Comparison of ENCODE assay signal across 11 cellular contexts in genomic region chr12:51482808-51483532, GRCh38. TPM values are rescaled to one million over a fixed set of nuclear protein-coding genes. Genes with fewer than 3 reads are reported as not detected.
DNase-seq lines count a peak whose midpoint lies in the region; ATAC-seq, FAIRE-seq and TF ChIP-seq lines count a peak whose summit lies in the region.
"Had no signal": no experiment of that assay in that cellular context is flagged by ENCODE, and none has a peak within 500 bp of the region (broad histone marks: within the 10 kb centered on the region; RNA-seq: fewer than 3 reads in every experiment).

No MANE protein-coding gene starts in this region.

- TF ChIP-seq EP300 in GM12878 (IDR thresholded peaks at IDR 0.05; ENCODE audit: borderline replicate concordance in 1 of 2, control insufficient read depth in 1 of 2, low read depth in 2 of 2, low read length in 2 of 2) (no peak), suprapubic skin (IDR thresholded peaks at IDR 0.05) (no peak)

- H3K27ac Mint-ChIP-seq in T-cell = peak overlapping the region; percentile 92 to 93

- H3K36me3 ChIP-seq in GM12878 (ENCODE audit: control insufficient read depth in 2 of 2, insufficient read depth in 2 of 2, low read length in 1 of 2) = no peaks in the 10 kb centered on the region
- no peaks in the 10 kb centered on the region for H3K36me3 ChIP-seq in lower lobe of right lung
- H3K36me3 ChIP-seq in suprapubic skin = no peaks in the 10 kb centered on the region

- 0 out of 2 replicates have a peak, but pooled peaks have one; percentile 21 for TF ChIP-seq RAD21 in GM12878 (IDR thresholded peaks at IDR 0.05; ENCODE audit: insufficient read depth, low read depth, low read length)

- peaks cover 40 to 43% (median 42%) of the 10 kb centered on the region in 3 donors for H3K4me1 Mint-ChIP-seq in T-cell

- CTCF ChIA-PET in T-cell (lab: Charles Lee) (interaction anchor here in 1 of 2 donors (0.6 to 1.0 kb wide), 2 partner anchors 17 to 658 kb away, joined by 4 to 5 read pairs; no protein-coding TSS in a partner anchor), GM12878 (lab: Yijun Ruan, JAX) (interaction anchor here (0.6 to 2.2 kb wide), 4 partner anchors 13 to 1839 kb away, joined by 3 to 9 read pairs (median 4); partner anchors contain the start of gene AAAS)

- SMC1A ChIA-PET in GM12878 (lab: Charles Lee; ENCODE audit: uncharacterized antibody, unreplicated experiment) = interaction anchor here (0.9 to 1.0 kb wide), 3 partner anchors 44 to 87 kb away, joined by 3 read pairs; no protein-coding TSS in a partner anchor

- no peaks in the 10 kb centered on the region for H3K27me3 Mint-ChIP-seq in T-cell

- no TSS peak for BruUV-seq in GM12878 (replicated peaks; lab: Mats Ljungman, UMichigan)

- in situ Hi-C loops in GM12878 (cut with MboI) = no loop called here

- TF ChIP-seq CTCF in GM12878 (IDR thresholded peaks at IDR 0.05 in 2 of 3, conservative IDR thresholded peaks at IDR 0.05 in 1 of 3; ENCODE audit: control insufficient read depth in 2 of 3, extremely low read depth in 1 of 3, insufficient read depth in 1 of 3, low read depth in 3 of 3, low read length in 3 of 3) (0 out of 6 replicates have a peak, but pooled peaks of 1 of the 3 experiments have one; percentile 11), lower lobe of right lung (IDR thresholded peaks at IDR 0.05) (no peak), suprapubic skin (IDR thresholded peaks at IDR 0.05) (no peak)

- no peaks in the 10 kb centered on the region for H4K20me1 ChIP-seq in GM12878 (ENCODE audit: control insufficient read depth, insufficient read depth)

- H3K4me3 Mint-ChIP-seq in T-cell = peak overlapping the region; percentile 57 to 63 (median 60)

- H3K4me1 ChIP-seq in GM12878 (ENCODE audit: control insufficient read depth, insufficient read depth, low read length) (peaks cover 19% of the 10 kb centered on the region), lower lobe of right lung (no peaks in the 10 kb centered on the region), suprapubic skin (no peaks in the 10 kb centered on the region)

- H3K79me2 ChIP-seq in GM12878 (ENCODE audit: control insufficient read depth, insufficient read depth, low read length) = no peaks in the 10 kb centered on the region

- RAD21 ChIA-PET in GM12878 (lab: Charles Lee; ENCODE audit: unreplicated experiment) = interaction anchor here (1.3 to 1.4 kb wide), 2 partner anchors 48 to 49 kb away, joined by 3 read pairs; no protein-coding TSS in a partner anchor

- H3K9me3 ChIP-seq in GM12878 (replicated peaks; ENCODE audit: control insufficient read depth, insufficient read depth, low read length) (no peaks in the 10 kb centered on the region), lower lobe of right lung (no peaks in the 10 kb centered on the region), suprapubic skin (no peaks in the 10 kb centered on the region)

- ATAC-seq in T-cell (replicated peaks in 1 of 4) = peak; percentile 57 to 76 (median 73)
- ATAC-seq in GM12878 = peak; percentile 62
- no peak for ATAC-seq in HG03108 (IDR thresholded peaks at IDR 0.05; ENCODE audit: unreplicated experiment)
- ATAC-seq in lower lobe of right lung = no peak

- H3K27me3 ChIP-seq in GM12878 (replicated peaks in 1 of 2; ENCODE audit: control insufficient read depth in 2 of 2, insufficient read depth in 2 of 2, low read length in 1 of 2) (no peaks in the 10 kb centered on the region), lower lobe of right lung (ENCODE audit: low read depth) (no peaks in the 10 kb centered on the region), suprapubic skin (no peaks in the 10 kb centered on the region)

- intact Hi-C loops in GM12878 (cut with micrococcal nuclease; ENCODE audit: unreplicated experiment) = no loop called here
- intact Hi-C loops in lower lobe of right lung (cut with DNase I) = no loop called here

- WGBS in GM12878 (ENCODE audit: insufficient coverage, insufficient replicate concordance, low lambda C conversion rate, missing lambda C conversion rate) = 43% methylated on average over 3 of the region's 3 CpGs
- 65% methylated on average over 3 of the region's 3 CpGs for WGBS in suprapubic skin

- H3K9ac ChIP-seq in GM12878 (ENCODE audit: control insufficient read depth, insufficient read depth, low read length) = 0 out of 2 replicates have a peak overlapping the region, but pooled peaks have one; percentile 20

- POLR2A ChIA-PET in T-cell (lab: Charles Lee) (interaction anchor here in 1 of 2 donors (0.6 kb wide), 1 partner anchor 1760 kb away, joined by 3 read pairs; no protein-coding TSS in a partner anchor), GM12878 (lab: Charles Lee) (interaction anchor here (0.6 to 0.7 kb wide), 2 partner anchors 17 to 442 kb away, joined by 3 read pairs; no protein-coding TSS in a partner anchor)

- TF ChIP-seq POLR2A in GM12878 (IDR thresholded peaks at IDR 0.05; ENCODE audit: low read depth, low read length) (no peak), H54 (IDR thresholded peaks at IDR 0.05; ENCODE audit: low read depth, low read length) (no peak), suprapubic skin (IDR thresholded peaks at IDR 0.05) (no peak)

- H3K4me3 ChIP-seq in GM12878 (no peak overlapping the region), lower lobe of right lung (no peak overlapping the region), suprapubic skin (no peak overlapping the region)

- H3K9me3 Mint-ChIP-seq in T-cell = no peaks in the 10 kb centered on the region

- H3K4me2 ChIP-seq in GM12878 (ENCODE audit: control insufficient read depth, insufficient read depth) = peak overlapping the region; percentile 79

- H3K27ac ChIP-seq in GM12878 (ENCODE audit: control insufficient read depth, insufficient read depth) = no peak overlapping the region
- no peak overlapping the region for H3K27ac ChIP-seq in lower lobe of right lung
- H3K27ac ChIP-seq in suprapubic skin = no peak overlapping the region

- no peaks in the 10 kb centered on the region for H3K36me3 Mint-ChIP-seq in T-cell

- FAIRE-seq in GM12878 (lab: Jason Lieb, UNC) = peak; percentile 62
- FAIRE-seq in H54 (lab: Jason Lieb, UNC) = no peak
- FAIRE-seq: bronchial epithelial cell had no signal

- H2AFZ ChIP-seq in GM12878 (ENCODE audit: control insufficient read depth, low read depth, low read length) = peak overlapping the region; percentile 65

- DNase-seq in GM03348 (ENCODE audit: low spot score) (peak; percentile 17), T-cell (peak in 30 of 34 experiments; percentile 2 to 32 (median 12)), GM12878 (ENCODE audit: low read depth, low spot score) (no peak), H54 (ENCODE audit: insufficient read length, low spot score) (no peak), lower lobe of right lung (no peak), suprapubic skin (ENCODE audit: low spot score in 2 of 2) (no peak)
- DNase-seq in stimulated activated CD4-positive, alpha-beta T cell treated with anti-CD3 and anti-CD28 coated beads, Interleukin-1b, Interleukin-23, amount 100 ng/mL, for 48 hours = peak; percentile 20
- DNase-seq: KG1, T1000 had no signal

TF ChIP-seq in GM12878, 131 proteins besides CTCF, POLR2A, EP300 and RAD21 (continues in another document):
- TF ChIP-seq GABPA (IDR thresholded peaks at IDR 0.05; ENCODE audit: low read depth) = no peak
- no peak for TF ChIP-seq CREB1 (IDR thresholded peaks at IDR 0.05; ENCODE audit: low read depth)
- TF ChIP-seq IKZF1 (conservative IDR thresholded peaks at IDR 0.05) = no peak
- no peak for TF ChIP-seq CBX5 (IDR thresholded peaks at IDR 0.05; ENCODE audit: low read depth)
- no peak for TF ChIP-seq RCOR1 (conservative IDR thresholded peaks at IDR 0.05; ENCODE audit: low read depth, low read length)
- TF ChIP-seq NBN (IDR thresholded peaks at IDR 0.05) = no peak
- TF ChIP-seq ZNF622 (IDR thresholded peaks at IDR 0.05) = no peak
- no peak for TF ChIP-seq MLLT1 (IDR thresholded peaks at IDR 0.05)
- no peak for TF ChIP-seq FOXK2 (IDR thresholded peaks at IDR 0.05)
- no peak for TF ChIP-seq MEF2B (IDR thresholded peaks at IDR 0.05; ENCODE audit: partially characterized antibody, poor library complexity, severe bottlenecking)

RNA-seq across cellular contexts. Expression of gene SLC4A8, which starts 58.3 kb away (rescaled TPM):
- total RNA-seq in T-cell (1 to 10 TPM in 3 of 5 donors, under 1 TPM in 2; 0.82 to 3.3 (median 1.1) TPM), GM12878 (2014; rRNA removed) (4.4 and 5.3 TPM in 2 replicates), GM12878 (2014; rRNA removed; fragmentation: Illumina TruSeq; extraction: Trizol) (3.8 and 4.5 TPM in 2 replicates), GM12878 (2021) (7.7 and 10.7 TPM in 2 replicates), lower lobe of right lung (8.3 TPM), suprapubic skin (1 to 10 TPM in 2 of 4 donors, not detected in 2; 1.1 to 2.2 TPM)
- 17.9 and 20.2 TPM in 2 replicates for total RNA-seq in GM12878 (2013; cell fraction: nucleolus; rRNA removed)
- 1.5 TPM for polyA plus RNA-seq in GM12878 (2011; ENCODE audit: low read depth)
- polyA plus RNA-seq in GM12878 (2011; rRNA removed) (2.7 and 2.9 TPM in 2 replicates), GM12878 (2014; fragmentation: Illumina TruSeq; extraction: Trizol) (4.1 and 6.3 TPM in 2 replicates), GM12878 (2014; fragmentation: Nextera tagmentation; extraction: Ambion mirVana) (1 to 10 TPM; 1.4 to 2.0 TPM), GM12878 (2014; rRNA removed) (5.6 and 6.3 TPM in 2 replicates), GM12878 (2016; fragmentation: Nextera tagmentation; extraction: Ambion mirVana) (1 to 10 TPM; 2.7 to 3.4 TPM)
- 2.2 and 2.9 TPM in 2 replicates for polyA plus RNA-seq in GM12878 (2011; cell fraction: cytosol; rRNA removed)
- polyA plus RNA-seq in GM12878 (2011; cell fraction: nucleus; rRNA removed) = 2.2 and 4.6 TPM in 2 replicates
- 1.8 and 3.2 TPM in 2 replicates for polyA plus RNA-seq in GM12878 (2012)
- 2.9 and 4.4 TPM in 2 replicates for polyA minus RNA-seq in GM12878 (2011; rRNA and poly(A)+ RNA removed)
- 0.52 and 0.94 TPM in 2 replicates for polyA minus RNA-seq in GM12878 (2011; cell fraction: cytosol; rRNA and poly(A)+ RNA removed)
- polyA minus RNA-seq in GM12878 (2011; cell fraction: nucleus; rRNA and poly(A)+ RNA removed) = 1.8 and 3.6 TPM in 2 replicates

Comparison
In these comparisons a context has a peak if more than half of its experiments do, and no peak if none do; other contexts are left out.
1. DNase-seq: peak in GM03348 (single experiment), T-cell (30 of 34) and stimulated activated CD4-positive, alpha-beta T cell treated with anti-CD3 and anti-CD28 coated beads, Interleukin-1b, Interleukin-23, amount 100 ng/mL, for 48 hours (single experiment); none in GM12878 (single experiment), H54 (single experiment), lower lobe of right lung (single experiment) and suprapubic skin (0 of 2).
2. ATAC-seq: peak in T-cell (4 of 4) and GM12878 (single experiment); none in HG03108 (single experiment) and lower lobe of right lung (0 of 2).